9 cellular contexts compared by ENCODE assay signal in the genomic region with DNA sequence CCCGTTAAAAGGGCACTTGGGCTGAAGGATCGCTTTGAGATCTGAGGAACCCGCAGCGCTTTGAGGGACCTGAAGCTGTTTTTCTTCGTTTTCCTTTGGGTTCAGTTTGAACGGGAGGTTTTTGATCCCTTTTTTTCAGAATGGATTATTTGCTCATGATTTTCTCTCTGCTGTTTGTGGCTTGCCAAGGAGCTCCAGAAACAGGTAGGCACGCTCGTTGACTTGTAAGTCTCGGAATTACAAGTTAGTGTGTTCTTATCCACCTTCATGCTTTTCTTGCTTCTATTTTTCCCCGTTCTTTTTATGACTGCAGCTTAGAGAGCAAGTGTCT. TPM values are rescaled to one million over a fixed set of nuclear protein-coding genes. Genes with fewer than 3 reads are reported as not detected.
DNase-seq lines count a peak whose midpoint lies in the region; ATAC-seq and FAIRE-seq lines count a peak whose summit lies in the region.
"Had no signal": no experiment of that assay in that cellular context is flagged by ENCODE, and none has a peak within 500 bp of the region (broad histone marks: within the 10 kb centered on the region; RNA-seq: fewer than 3 reads in every experiment).

No MANE protein-coding gene starts in this region.

- no CpG with 5 or more reads among the region's 10 CpGs for WGBS in trophoblast cell (ENCODE audit: extremely low coverage, insufficient coverage, insufficient read length)

- H3K9me2 ChIP-seq in Karpas-422 (replicated peaks; ENCODE audit: insufficient read depth, low read length), result no peaks in the 10 kb centered on the region

- FAIRE-seq in urothelium cell line (lab: Jason Lieb, UNC), result no peak

- H4K91ac ChIP-seq in trophoblast cell (ENCODE audit: low read depth, low read length), result no peak overlapping the region

- DNase-seq in Karpas-422 (no peak), trophoblast cell (no peak), SKM-1 treated with dmso at 0.1 percent for 144 hours (lab: John Stamatoyannopoulos, UW; ENCODE audit: unreplicated experiment) (no peak), NOMO-1 treated with dmso at 0.1 percent for 144 hours (lab: John Stamatoyannopoulos, UW; ENCODE audit: unreplicated experiment) (no peak), urothelium cell line (ENCODE audit: low spot score) (no peak)

- H3K27ac ChIP-seq in Karpas-422 (ENCODE audit: low read length) (no peak overlapping the region), trophoblast cell (ENCODE audit: low read depth, low read length) (peak overlapping the region; percentile 95)
- H3K27ac ChIP-seq: HL-60 had no signal

- H3K79me2 ChIP-seq in Karpas-422 (ENCODE audit: low read length) (no peaks in the 10 kb centered on the region), trophoblast cell (ENCODE audit: control insufficient read depth, insufficient read depth, low read length, poor library complexity) (peaks cover 2% of the 10 kb centered on the region)

- no peak overlapping the region for H2BK120ac ChIP-seq in trophoblast cell (ENCODE audit: insufficient read depth, low read length, poor library complexity)

- H3K9me3 ChIP-seq in Karpas-422 (ENCODE audit: low read length) (no peaks in the 10 kb centered on the region), endocrine pancreas (ENCODE audit: control insufficient read depth, low read length) (no peaks in the 10 kb centered on the region), trophoblast cell (ENCODE audit: insufficient read depth, low read depth, low read length) (no peaks in the 10 kb centered on the region)

- no peak overlapping the region for H2BK12ac ChIP-seq in trophoblast cell (ENCODE audit: low read length)

- no peak overlapping the region for H3K23ac ChIP-seq in trophoblast cell (ENCODE audit: low read length)

- H3K9ac ChIP-seq in Karpas-422 (ENCODE audit: low read length) (no peak overlapping the region), endocrine pancreas (ENCODE audit: control insufficient read depth, insufficient read depth, low read length) (no peak overlapping the region), trophoblast cell (ENCODE audit: low read length) (peak overlapping the region; percentile 15)

- H2AFZ ChIP-seq in Karpas-422 (ENCODE audit: low read length) (no peak overlapping the region), trophoblast cell (ENCODE audit: insufficient read depth, low read length, poor library complexity) (no peak overlapping the region)

- H3K18ac ChIP-seq in trophoblast cell (ENCODE audit: low read length), result no peak overlapping the region

- H2AK5ac ChIP-seq in trophoblast cell (ENCODE audit: low read length), result no peak overlapping the region

- H4K8ac ChIP-seq in trophoblast cell (ENCODE audit: low read depth, low read length), result no peak overlapping the region

- H2BK5ac ChIP-seq in trophoblast cell (ENCODE audit: low read depth, low read length, poor library complexity), result peak overlapping the region; percentile 31

- no peak overlapping the region for H4K12ac ChIP-seq in trophoblast cell (ENCODE audit: low read depth, low read length)

- H3K36me3 ChIP-seq in Karpas-422 (ENCODE audit: insufficient read depth, low read length), result no peaks in the 10 kb centered on the region
- no peaks in the 10 kb centered on the region for H3K36me3 ChIP-seq in endocrine pancreas (ENCODE audit: control insufficient read depth, insufficient read depth, low read length)
- H3K36me3 ChIP-seq in trophoblast cell (ENCODE audit: control insufficient read depth in 1 of 2, insufficient read depth in 2 of 2, low read length in 2 of 2), result peaks cover 2 to 4% of the 10 kb centered on the region in 2 experiments

- peaks cover 13% of the 10 kb centered on the region for H3K4me1 ChIP-seq in Karpas-422 (ENCODE audit: low read length)
- H3K4me1 ChIP-seq in endocrine pancreas (ENCODE audit: control insufficient read depth, insufficient read depth, low read length), result no peaks in the 10 kb centered on the region
- peaks cover 12 to 27% of the 10 kb centered on the region in 2 experiments for H3K4me1 ChIP-seq in trophoblast cell (ENCODE audit: control insufficient read depth in 1 of 2, insufficient read depth in 2 of 2, low read length in 2 of 2)

- peaks cover 10% of the 10 kb centered on the region for H3K79me1 ChIP-seq in trophoblast cell (ENCODE audit: low read length)

- H3K4ac ChIP-seq in trophoblast cell (ENCODE audit: low read depth, low read length), result no peak overlapping the region

- no peaks in the 10 kb centered on the region for H3K27me3 ChIP-seq in Karpas-422 (ENCODE audit: low read length)
- peaks cover 6% of the 10 kb centered on the region for H3K27me3 ChIP-seq in endocrine pancreas (ENCODE audit: control insufficient read depth, insufficient read depth, low read length)
- no peaks in the 10 kb centered on the region for H3K27me3 ChIP-seq in trophoblast cell (ENCODE audit: insufficient read depth, low read length)

- no peak overlapping the region for H3K14ac ChIP-seq in trophoblast cell (ENCODE audit: low read length)

- H4K20me1 ChIP-seq in Karpas-422 (ENCODE audit: insufficient read depth, low read depth, low read length), result no peaks in the 10 kb centered on the region

- ATAC-seq in GM18858 (IDR thresholded peaks at IDR 0.05; ENCODE audit: unreplicated experiment) (peak; percentile 13), GM21381 (IDR thresholded peaks at IDR 0.05; ENCODE audit: unreplicated experiment) (no peak)

- peak overlapping the region; percentile 37 for H3K4me2 ChIP-seq in Karpas-422 (ENCODE audit: low read depth, low read length, poor library complexity, severe bottlenecking)
- H3K4me2 ChIP-seq in trophoblast cell (ENCODE audit: low read length), result peak overlapping the region; percentile 83

- H3K4me3 ChIP-seq in Karpas-422 (ENCODE audit: low read length), result no peak overlapping the region
- peak overlapping the region; percentile 3 for H3K4me3 ChIP-seq in endocrine pancreas (ENCODE audit: control insufficient read depth, insufficient read depth, low read length)
- peak overlapping the region; percentile 50 for H3K4me3 ChIP-seq in trophoblast cell (ENCODE audit: low read depth, low read length)

RNA-seq across cellular contexts. Expression of gene EDN1, which starts 0.3 kb away (rescaled TPM):
- total RNA-seq in Karpas-422 (2014; rRNA removed; shearing (Covaris generic); ENCODE audit: low replicate concordance), result 0.18 and 0.34 TPM in 2 replicates
- polyA plus RNA-seq in trophoblast cell (2013), result 22.0 and 23.3 TPM in 2 replicates
